In genomic region chr4:101953949-101954348, GRCh38 we compare ENCODE assay signal across 1 cellular context.
TF ChIP-seq lines count a peak whose summit lies in the region.

No MANE protein-coding gene starts in this region.

TF ChIP-seq in SK-N-SH, 30 proteins besides CTCF, POLR2A, EP300 and RAD21 (continued from another document):
- TF ChIP-seq REST (IDR thresholded peaks at IDR 0.05; ENCODE audit: low read depth, low read length) (no peak), SIN3A (IDR thresholded peaks at IDR 0.05; ENCODE audit: borderline replicate concordance, low read depth, low read length) (no peak), FOXM1 (IDR thresholded peaks at IDR 0.05; ENCODE audit: low read depth) (no peak), JUND (IDR thresholded peaks at IDR 0.05) (no peak), PBX3 (IDR thresholded peaks at IDR 0.05) (peak; percentile 58), GATA2 (CRISPR knock-in tag; IDR thresholded peaks at IDR 0.05) (no peak), NFIC (IDR thresholded peaks at IDR 0.05; ENCODE audit: borderline replicate concordance) (no peak; the same call in 1 of the 2 replicates), USF1 (IDR thresholded peaks at IDR 0.05; ENCODE audit: borderline replicate concordance, low read depth) (no peak), TAF1 (IDR thresholded peaks at IDR 0.05; ENCODE audit: borderline replicate concordance, low read depth, low read length) (0 out of 2 replicates have a peak, but pooled peaks have one; percentile 33), MXI1 (IDR thresholded peaks at IDR 0.05; ENCODE audit: low read depth, low read length) (no peak), RCOR1 (IDR thresholded peaks at IDR 0.05; ENCODE audit: low read length) (no peak), YY1 (IDR thresholded peaks at IDR 0.05; ENCODE audit: low read depth) (no peak), ELF1 (IDR thresholded peaks at IDR 0.05) (no peak), GABPA (IDR thresholded peaks at IDR 0.05; ENCODE audit: low read depth) (no peak)
